1 cellular context compared by ENCODE assay signal in the genomic region with DNA sequence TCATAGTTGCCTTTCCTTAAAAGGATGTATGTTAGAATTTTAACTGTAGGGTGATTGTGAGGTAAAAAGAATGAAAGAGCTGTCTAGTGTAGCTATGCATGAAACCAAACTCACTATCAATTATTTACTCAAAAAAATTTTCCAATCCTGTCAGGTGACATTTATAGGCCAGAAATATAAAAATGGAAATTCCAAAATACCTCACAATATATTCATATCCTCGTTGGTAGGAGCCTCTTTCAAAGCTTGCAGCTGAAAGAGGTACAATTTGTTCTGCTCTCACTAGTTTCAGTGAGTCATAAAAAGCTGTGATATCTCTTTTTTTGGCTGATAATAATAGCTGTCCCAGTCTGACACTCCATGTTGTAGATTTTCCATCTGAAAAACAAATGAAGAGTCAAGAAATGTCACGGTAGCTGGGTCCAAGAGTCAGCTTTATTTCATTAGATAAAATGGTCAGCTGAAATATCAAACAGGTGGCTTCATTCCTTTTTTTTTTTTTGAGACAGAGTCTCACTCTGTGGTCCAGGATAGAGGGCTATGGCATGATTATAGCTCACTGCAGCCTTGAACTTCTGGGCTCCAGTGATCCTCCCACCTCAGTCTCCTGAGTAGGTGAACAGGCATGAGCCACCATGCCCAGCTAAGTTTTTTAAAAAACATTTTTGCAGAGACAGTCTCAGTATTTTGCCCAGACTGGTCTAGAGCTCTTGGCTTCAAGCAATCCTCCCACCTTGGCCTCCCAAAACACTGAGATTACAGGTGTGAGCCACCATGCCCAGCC.
TF ChIP-seq lines count a peak whose summit lies in the region.

No MANE protein-coding gene starts in this region.

TF ChIP-seq in SK-N-SH treated with all-trans-retinoic acid at 6 μM for 48 hours, 23 proteins besides CTCF, POLR2A, EP300 and RAD21 (continued from another document):
- TF ChIP-seq, protein P1, sequence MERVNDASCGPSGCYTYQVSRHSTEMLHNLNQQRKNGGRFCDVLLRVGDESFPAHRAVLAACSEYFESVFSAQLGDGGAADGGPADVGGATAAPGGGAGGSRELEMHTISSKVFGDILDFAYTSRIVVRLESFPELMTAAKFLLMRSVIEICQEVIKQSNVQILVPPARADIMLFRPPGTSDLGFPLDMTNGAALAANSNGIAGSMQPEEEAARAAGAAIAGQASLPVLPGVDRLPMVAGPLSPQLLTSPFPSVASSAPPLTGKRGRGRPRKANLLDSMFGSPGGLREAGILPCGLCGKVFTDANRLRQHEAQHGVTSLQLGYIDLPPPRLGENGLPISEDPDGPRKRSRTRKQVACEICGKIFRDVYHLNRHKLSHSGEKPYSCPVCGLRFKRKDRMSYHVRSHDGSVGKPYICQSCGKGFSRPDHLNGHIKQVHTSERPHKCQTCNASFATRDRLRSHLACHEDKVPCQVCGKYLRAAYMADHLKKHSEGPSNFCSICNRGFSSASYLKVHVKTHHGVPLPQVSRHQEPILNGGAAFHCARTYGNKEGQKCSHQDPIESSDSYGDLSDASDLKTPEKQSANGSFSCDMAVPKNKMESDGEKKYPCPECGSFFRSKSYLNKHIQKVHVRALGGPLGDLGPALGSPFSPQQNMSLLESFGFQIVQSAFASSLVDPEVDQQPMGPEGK (CRISPR knock-in tag; IDR thresholded peaks at IDR 0.05; ENCODE audit: borderline replicate concordance), result no peak
- TF ChIP-seq TCF4 (CRISPR knock-in tag; IDR thresholded peaks at IDR 0.05; ENCODE audit: borderline replicate concordance), result no peak
- TF ChIP-seq PPARA (CRISPR knock-in tag; IDR thresholded peaks at IDR 0.05; ENCODE audit: borderline replicate concordance), result no peak
- TF ChIP-seq TSHZ2 (CRISPR knock-in tag; IDR thresholded peaks at IDR 0.05), result no peak
- no peak for TF ChIP-seq CREB5 (CRISPR knock-in tag; IDR thresholded peaks at IDR 0.05; ENCODE audit: low read depth)
- TF ChIP-seq ZC3H10 (CRISPR knock-in tag; IDR thresholded peaks at IDR 0.05), result no peak
- no peak for TF ChIP-seq ISL1 (CRISPR knock-in tag; IDR thresholded peaks at IDR 0.05)
- no peak for TF ChIP-seq ZNF565 (CRISPR knock-in tag; conservative IDR thresholded peaks at IDR 0.05; ENCODE audit: low read depth)
